ENCODE assay signal across 18 cellular contexts in the genomic region with DNA sequence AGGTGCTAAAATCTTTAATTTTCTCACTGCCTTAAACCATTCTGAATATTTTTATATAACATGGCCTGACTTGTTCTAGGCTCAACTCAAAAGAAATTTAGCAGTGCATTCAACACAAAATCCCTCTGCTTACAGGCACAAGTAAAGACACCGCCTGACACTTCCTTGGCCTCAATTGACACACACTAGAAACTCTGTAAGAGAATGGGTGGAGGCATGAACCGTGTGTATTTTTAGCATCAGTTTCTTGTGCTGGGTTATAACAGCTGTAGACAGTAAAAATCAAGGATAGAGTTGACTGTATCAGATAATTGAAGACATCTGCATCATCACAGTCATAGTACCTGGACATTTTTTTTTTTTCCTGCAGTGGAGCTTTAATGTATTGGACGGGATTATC. TPM values are rescaled to one million over a fixed set of nuclear protein-coding genes. Genes with fewer than 3 reads are reported as not detected.
DNase-seq lines count a peak whose midpoint lies in the region; ATAC-seq and TF ChIP-seq lines count a peak whose summit lies in the region.
"Had no signal": no experiment of that assay in that cellular context is flagged by ENCODE, and none has a peak within 500 bp of the region (broad histone marks: within the 10 kb centered on the region; RNA-seq: fewer than 3 reads in every experiment).

No MANE protein-coding gene starts in this region.

- H3K9ac ChIP-seq in MM.1S (ENCODE audit: low read length): no peak overlapping the region

- H3K4me2 ChIP-seq in MM.1S (ENCODE audit: low read depth, low read length): no peak overlapping the region

- H3K4me3 ChIP-seq in MM.1S (ENCODE audit: low read length): no peak overlapping the region
- no peak overlapping the region for H3K4me3 ChIP-seq in foreskin fibroblast (ENCODE audit: low read depth in 1 of 2, low read length in 2 of 2)
- H3K4me3 ChIP-seq in testis: no peak overlapping the region
- H3K4me3 ChIP-seq: MG63 had no signal

- H3K79me2 ChIP-seq in MM.1S (ENCODE audit: low read length): no peaks in the 10 kb centered on the region

- 76 to 82% methylated on average over 3 of the region's 3 CpGs for WGBS in testis, 2 donors

- H3K27ac ChIP-seq in MM.1S (ENCODE audit: low read length) (no peak overlapping the region), testis (no peak overlapping the region)

- H3F3A ChIP-seq in MM.1S (ENCODE audit: insufficient read depth, low read length): no peaks in the 10 kb centered on the region

- DNase-seq in MM.1S: peak; percentile 27
- DNase-seq in foreskin fibroblast: peak; percentile 39 to 67
- DNase-seq in testis: peak; percentile 20
- DNase-seq in HCEC 1CT: no peak
- DNase-seq: C1 segment of cervical spinal cord; CD8-positive, alpha-beta memory T cell; H9; IMR-90; MG63; NCI-H1092; NCI-H146; NCI-H2029 treated with DMSO at 0.1 percent for 48 hours; NCI-H2171; NCI-H526 had no signal

- ATAC-seq in esophagus mucosa (peak; percentile 80), GM18505 (IDR thresholded peaks at IDR 0.05; ENCODE audit: unreplicated experiment) (no peak), GM21576 (IDR thresholded peaks at IDR 0.05; ENCODE audit: unreplicated experiment) (no peak)
- ATAC-seq: Panc1 had no signal

- no peaks in the 10 kb centered on the region for H3K36me3 ChIP-seq in MM.1S (replicated peaks; ENCODE audit: insufficient read depth, low read length)
- H3K36me3 ChIP-seq in testis (ENCODE audit: low read depth, missing control alignments): no peaks in the 10 kb centered on the region
- H3K36me3 ChIP-seq: MG63 had no signal

- H3K9me3 ChIP-seq in MM.1S (replicated peaks; ENCODE audit: insufficient read depth, low read length) (no peaks in the 10 kb centered on the region), testis (no peaks in the 10 kb centered on the region)
- H3K9me3 ChIP-seq: MG63 had no signal

- no peaks in the 10 kb centered on the region for H4K20me1 ChIP-seq in MM.1S (ENCODE audit: insufficient read depth, low read length)

- H2AFZ ChIP-seq in MM.1S (ENCODE audit: low read length): no peak overlapping the region

- H3K4me1 ChIP-seq in MM.1S (ENCODE audit: low read length) (0 out of 2 replicates have a peak, but pooled peaks cover 7% of the 10 kb centered on the region), testis (no peaks in the 10 kb centered on the region)

- TF ChIP-seq CTCF in MM.1S (IDR thresholded peaks at IDR 0.05; ENCODE audit: low read length): no peak
- no peak for TF ChIP-seq CTCF in foreskin fibroblast (IDR thresholded peaks at IDR 0.05; ENCODE audit: low read depth, low read length)
- TF ChIP-seq CTCF in testis (IDR thresholded peaks at IDR 0.05): no peak

- H3K27me3 ChIP-seq in MM.1S (replicated peaks; ENCODE audit: insufficient read depth, low read length) (no peaks in the 10 kb centered on the region), testis (no peaks in the 10 kb centered on the region)
- H3K27me3 ChIP-seq: MG63 had no signal

- H3K9me2 ChIP-seq in MM.1S (replicated peaks; ENCODE audit: insufficient read depth, low read length): no peaks in the 10 kb centered on the region

- intact Hi-C loops in testis (cut with DNase I; ENCODE audit: low total_unique reads): no loop called here

- TF ChIP-seq POLR2A in testis (IDR thresholded peaks at IDR 0.05) (no peak), GM18505 (IDR thresholded peaks at IDR 0.05; ENCODE audit: borderline replicate concordance, extremely low read depth, insufficient read depth, insufficient read length) (no peak)

RNA-seq across cellular contexts. Expression of a gene that starts 54.3 kb away (rescaled TPM):
- total RNA-seq in esophagus mucosa (14.6 TPM), testis (1 to 10 TPM; 2.7 to 6.6 TPM)
- polyA plus RNA-seq in testis (ENCODE audit: insufficient read depth, low read depth, low replicate concordance): 4.3 TPM
